Comparison of ENCODE assay signal across 8 cellular contexts in the genomic region with DNA sequence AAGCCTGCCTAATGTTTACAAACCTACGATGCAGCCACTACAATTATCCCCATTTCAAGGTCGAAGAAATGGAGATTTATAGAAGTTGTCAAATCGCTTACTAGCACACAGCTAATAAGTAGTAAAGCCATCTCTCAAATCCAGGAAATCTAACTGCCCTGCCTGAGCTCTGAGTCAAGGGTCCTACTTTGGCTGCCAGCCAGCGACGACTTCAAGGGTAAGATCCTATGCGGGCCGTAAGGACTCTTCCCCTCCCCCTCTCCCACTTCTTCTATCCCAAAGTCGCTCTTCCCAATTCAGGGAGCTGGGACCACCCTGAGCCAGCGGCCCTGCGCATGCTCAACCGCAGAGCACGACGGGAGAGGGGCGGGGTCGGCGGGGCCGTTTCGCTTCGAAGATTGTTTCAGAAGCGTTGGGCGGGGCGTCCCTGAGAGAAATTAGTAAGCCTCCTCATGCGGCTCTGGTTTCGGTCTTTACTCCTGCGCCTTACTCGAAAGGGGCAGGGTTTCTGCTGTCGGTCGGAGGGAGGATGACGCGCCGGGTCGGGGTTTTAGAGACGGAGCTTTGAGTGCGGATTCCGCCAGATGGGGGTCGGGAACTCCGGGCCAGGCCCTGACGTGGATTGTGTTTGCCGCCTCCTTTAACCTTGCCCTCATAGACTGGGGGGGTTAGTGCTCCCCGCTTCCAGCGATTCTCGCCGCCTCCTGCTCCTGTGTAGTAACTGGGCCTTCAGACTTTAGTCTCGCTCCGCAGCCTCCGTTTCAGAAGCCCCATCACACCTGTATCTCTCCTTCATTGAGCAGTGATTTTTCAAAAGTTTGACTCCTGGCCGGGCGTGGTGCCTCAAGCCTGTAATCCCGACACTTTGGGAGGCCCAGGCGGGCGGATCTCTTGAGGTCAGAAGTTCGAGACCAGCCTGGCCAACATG. TPM values are rescaled to one million over a fixed set of nuclear protein-coding genes. Genes with fewer than 3 reads are reported as not detected.
DNase-seq lines count a peak whose midpoint lies in the region; ATAC-seq lines count a peak whose summit lies in the region.

Gene ZMYM1, plus strand, starts transcription at position 383 of the 928 bp plus-strand sequence. CDS start 14,603 bp downstream, outside the sequence.

- H3K4me1 Mint-ChIP-seq in activated CD4-positive, alpha-beta T cell treated with anti-CD3 and anti-CD28 coated beads, Interleukin-2, amount 10 ng/mL, durations not matched to agents 24 days and 14 days, result peaks cover 28% of the 10 kb centered on the region

- intact Hi-C loops in activated CD4-positive, alpha-beta T cell treated with anti-CD3 and anti-CD28 coated beads, Interleukin-2, amount 10 ng/mL, durations not matched to agents 24 days and 14 days (cut with micrococcal nuclease), result loop anchor here (1.0 to 10.0 kb wide), 5 partner anchors 48 to 224 kb away; partner anchors contain the start of genes SMIM12, TMEM35B, ZMYM4 and ZMYM6

- H3K4me3 Mint-ChIP-seq in activated CD4-positive, alpha-beta T cell treated with anti-CD3 and anti-CD28 coated beads, Interleukin-2, amount 10 ng/mL, durations not matched to agents 24 days and 14 days, result peak within 1 kb of the TSS; percentile 96

- DNase-seq in AG20443 (ENCODE audit: low spot score) (peak; percentile 97), NCI-H446 treated with DMSO at 0.1 percent for 48 hours (lab: John Stamatoyannopoulos, UW) (peak; percentile 79), dedifferentiated amniotic fluid mesenchymal stem cell (ENCODE audit: extremely low spot score) (peak; percentile 85), left lobe of liver (ENCODE audit: low spot score) (peak; percentile 86)
- DNase-seq in activated CD4-positive, alpha-beta T cell treated with anti-CD3 and anti-CD28 coated beads, Interleukin-2, amount 10 ng/mL, durations not matched to agents 24 days and 14 days, result peak; percentile 95
- DNase-seq in stimulated activated CD4-positive, alpha-beta T cell treated with anti-CD3 and anti-CD28 coated beads, Interleukin-2, amount 100 ng/mL, for 24 hours, result peak; percentile 90 to 91

- ATAC-seq in GM19035 (IDR thresholded peaks at IDR 0.05; ENCODE audit: unreplicated experiment), result peak; percentile 88
- peak; percentile 98 for ATAC-seq in HG03354 (IDR thresholded peaks at IDR 0.05; ENCODE audit: poor library complexity, severe bottlenecking, unreplicated experiment)
- ATAC-seq in left lobe of liver, result peak; percentile 98

- peaks cover 9% of the 10 kb centered on the region for H3K36me3 Mint-ChIP-seq in activated CD4-positive, alpha-beta T cell treated with anti-CD3 and anti-CD28 coated beads, Interleukin-2, amount 10 ng/mL, durations not matched to agents 24 days and 14 days (ENCODE audit: low read depth)

- H3K27ac Mint-ChIP-seq in activated CD4-positive, alpha-beta T cell treated with anti-CD3 and anti-CD28 coated beads, Interleukin-2, amount 10 ng/mL, durations not matched to agents 24 days and 14 days, result peak within 1 kb of the TSS; percentile 96

- H3K27me3 Mint-ChIP-seq in activated CD4-positive, alpha-beta T cell treated with anti-CD3 and anti-CD28 coated beads, Interleukin-2, amount 10 ng/mL, durations not matched to agents 24 days and 14 days, result peaks cover 5% of the 10 kb centered on the region

- peaks cover 10% of the 10 kb centered on the region for H3K9me3 Mint-ChIP-seq in activated CD4-positive, alpha-beta T cell treated with anti-CD3 and anti-CD28 coated beads, Interleukin-2, amount 10 ng/mL, durations not matched to agents 24 days and 14 days

RNA-seq across cellular contexts. Expression of gene ZMYM1, which starts in this region (rescaled TPM):
- 2.8 and 5.7 TPM in 2 replicates for total RNA-seq in activated CD4-positive, alpha-beta T cell treated with anti-CD3 and anti-CD28 coated beads, Interleukin-2, amount 10 ng/mL, durations not matched to agents 24 days and 14 days
- total RNA-seq in left lobe of liver, result 4.1 TPM

Comparison
In these comparisons a context has a peak if more than half of its experiments do, and no peak if none do; other contexts are left out.
1. Peak in every context shown above with its lines: DNase-seq and ATAC-seq.